ENCODE assay signal across 2 cellular contexts in the genomic region with DNA sequence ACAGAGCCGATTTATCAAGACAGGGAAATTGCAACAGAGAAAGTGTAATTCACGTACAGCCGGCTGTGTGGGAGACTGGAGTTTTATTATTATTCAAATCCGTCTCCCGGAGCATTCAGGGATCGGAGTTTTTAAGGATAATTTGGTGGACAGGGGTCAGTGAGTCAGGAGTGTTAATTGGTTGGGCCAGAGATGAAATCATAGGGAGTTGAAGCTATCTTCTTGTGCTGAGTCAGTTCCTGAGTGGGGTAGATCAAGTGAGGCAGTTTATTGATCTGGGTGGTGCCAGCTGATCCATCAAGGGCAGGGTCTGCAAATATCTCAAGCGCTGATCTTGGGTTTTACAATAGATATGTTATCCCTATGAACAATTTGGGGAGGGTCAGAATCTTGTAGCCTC.
TF ChIP-seq lines count a peak whose summit lies in the region.

No MANE protein-coding gene starts in this region.

TF ChIP-seq in HepG2, 621 proteins besides CTCF, POLR2A, EP300 and RAD21:
- TF ChIP-seq, protein P1, sequence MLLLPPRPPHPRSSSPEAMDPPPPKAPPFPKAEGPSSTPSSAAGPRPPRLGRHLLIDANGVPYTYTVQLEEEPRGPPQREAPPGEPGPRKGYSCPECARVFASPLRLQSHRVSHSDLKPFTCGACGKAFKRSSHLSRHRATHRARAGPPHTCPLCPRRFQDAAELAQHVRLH (CRISPR knock-in tag; IDR thresholded peaks at IDR 0.05; ENCODE audit: borderline replicate concordance, low read depth), result 0 out of 2 replicates have a peak, but pooled peaks have one; percentile 1
- peak; percentile 26; the same call in 1 of the 2 replicates for TF ChIP-seq FOSL2 (CRISPR knock-in tag; IDR thresholded peaks at IDR 0.05)
- TF ChIP-seq, protein P2, sequence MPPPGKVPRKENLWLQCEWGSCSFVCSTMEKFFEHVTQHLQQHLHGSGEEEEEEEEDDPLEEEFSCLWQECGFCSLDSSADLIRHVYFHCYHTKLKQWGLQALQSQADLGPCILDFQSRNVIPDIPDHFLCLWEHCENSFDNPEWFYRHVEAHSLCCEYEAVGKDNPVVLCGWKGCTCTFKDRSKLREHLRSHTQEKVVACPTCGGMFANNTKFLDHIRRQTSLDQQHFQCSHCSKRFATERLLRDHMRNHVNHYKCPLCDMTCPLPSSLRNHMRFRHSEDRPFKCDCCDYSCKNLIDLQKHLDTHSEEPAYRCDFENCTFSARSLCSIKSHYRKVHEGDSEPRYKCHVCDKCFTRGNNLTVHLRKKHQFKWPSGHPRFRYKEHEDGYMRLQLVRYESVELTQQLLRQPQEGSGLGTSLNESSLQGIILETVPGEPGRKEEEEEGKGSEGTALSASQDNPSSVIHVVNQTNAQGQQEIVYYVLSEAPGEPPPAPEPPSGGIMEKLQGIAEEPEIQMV (CRISPR knock-in tag; IDR thresholded peaks at IDR 0.05; ENCODE audit: low read depth), result no peak
- 0 out of 2 replicates have a peak, but pooled peaks have one; percentile 18 for TF ChIP-seq ONECUT2 (CRISPR knock-in tag; IDR thresholded peaks at IDR 0.05)

TF ChIP-seq in K562, 482 proteins besides CTCF, POLR2A, EP300 and RAD21:
- TF ChIP-seq PURB (CRISPR knock-in tag; IDR thresholded peaks at IDR 0.05; ENCODE audit: low read depth) (no peak), KDM4B (IDR thresholded peaks at IDR 0.05; ENCODE audit: borderline replicate concordance in 2 of 2, low read depth in 1 of 2) (no peak), MEF2D (tag; conservative IDR thresholded peaks at IDR 0.05; ENCODE audit: low read depth) (no peak), MAFG (tag; conservative IDR thresholded peaks at IDR 0.05) (0 out of 2 replicates have a peak, but pooled peaks have one; percentile 32), SP1 (CRISPR knock-in tag; IDR thresholded peaks at IDR 0.05) (no peak), ZNF316 (IDR thresholded peaks at IDR 0.05) (peak; percentile 23; the same call in 1 of the 2 replicates), SRSF7 (optimal IDR thresholded peaks at IDR 0.05; ENCODE audit: low read depth, low read length) (no peak), C11orf30 (IDR thresholded peaks at IDR 0.05; ENCODE audit: low read depth) (peak; percentile 25; the same call in 1 of the 2 replicates), NFE2 (IDR thresholded peaks at IDR 0.05; ENCODE audit: low read depth) (peak; percentile 59; the same call in 1 of the 2 replicates), DPF2 (IDR thresholded peaks at IDR 0.05) (0 out of 2 replicates have a peak, but pooled peaks have one; percentile 24), FOXJ2 (tag; IDR thresholded peaks at IDR 0.05) (no peak), SAFB (IDR thresholded peaks at IDR 0.05; ENCODE audit: borderline replicate concordance, low read depth, low read length) (no peak)
- TF ChIP-seq, protein P3, sequence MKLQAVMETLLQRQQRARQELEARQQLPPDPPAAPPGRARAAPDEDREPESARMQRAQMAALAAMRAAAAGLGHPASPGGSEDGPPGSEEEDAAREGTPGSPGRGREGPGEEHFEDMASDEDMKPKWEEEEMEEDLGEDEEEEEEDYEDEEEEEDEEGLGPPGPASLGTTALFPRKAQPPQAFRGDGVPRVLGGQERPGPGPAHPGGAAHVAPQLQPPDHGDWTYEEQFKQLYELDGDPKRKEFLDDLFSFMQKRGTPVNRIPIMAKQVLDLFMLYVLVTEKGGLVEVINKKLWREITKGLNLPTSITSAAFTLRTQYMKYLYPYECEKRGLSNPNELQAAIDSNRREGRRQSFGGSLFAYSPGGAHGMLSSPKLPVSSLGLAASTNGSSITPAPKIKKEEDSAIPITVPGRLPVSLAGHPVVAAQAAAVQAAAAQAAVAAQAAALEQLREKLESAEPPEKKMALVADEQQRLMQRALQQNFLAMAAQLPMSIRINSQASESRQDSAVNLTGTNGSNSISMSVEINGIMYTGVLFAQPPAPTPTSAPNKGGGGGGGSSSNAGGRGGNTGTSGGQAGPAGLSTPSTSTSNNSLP (IDR thresholded peaks at IDR 0.05; ENCODE audit: borderline replicate concordance, low read depth, low read length), result no peak
- TF ChIP-seq, protein P4, sequence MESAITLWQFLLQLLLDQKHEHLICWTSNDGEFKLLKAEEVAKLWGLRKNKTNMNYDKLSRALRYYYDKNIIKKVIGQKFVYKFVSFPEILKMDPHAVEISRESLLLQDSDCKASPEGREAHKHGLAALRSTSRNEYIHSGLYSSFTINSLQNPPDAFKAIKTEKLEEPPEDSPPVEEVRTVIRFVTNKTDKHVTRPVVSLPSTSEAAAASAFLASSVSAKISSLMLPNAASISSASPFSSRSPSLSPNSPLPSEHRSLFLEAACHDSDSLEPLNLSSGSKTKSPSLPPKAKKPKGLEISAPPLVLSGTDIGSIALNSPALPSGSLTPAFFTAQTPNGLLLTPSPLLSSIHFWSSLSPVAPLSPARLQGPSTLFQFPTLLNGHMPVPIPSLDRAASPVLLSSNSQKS (CRISPR knock-in tag; IDR thresholded peaks at IDR 0.05), result no peak
- TF ChIP-seq, protein P5, sequence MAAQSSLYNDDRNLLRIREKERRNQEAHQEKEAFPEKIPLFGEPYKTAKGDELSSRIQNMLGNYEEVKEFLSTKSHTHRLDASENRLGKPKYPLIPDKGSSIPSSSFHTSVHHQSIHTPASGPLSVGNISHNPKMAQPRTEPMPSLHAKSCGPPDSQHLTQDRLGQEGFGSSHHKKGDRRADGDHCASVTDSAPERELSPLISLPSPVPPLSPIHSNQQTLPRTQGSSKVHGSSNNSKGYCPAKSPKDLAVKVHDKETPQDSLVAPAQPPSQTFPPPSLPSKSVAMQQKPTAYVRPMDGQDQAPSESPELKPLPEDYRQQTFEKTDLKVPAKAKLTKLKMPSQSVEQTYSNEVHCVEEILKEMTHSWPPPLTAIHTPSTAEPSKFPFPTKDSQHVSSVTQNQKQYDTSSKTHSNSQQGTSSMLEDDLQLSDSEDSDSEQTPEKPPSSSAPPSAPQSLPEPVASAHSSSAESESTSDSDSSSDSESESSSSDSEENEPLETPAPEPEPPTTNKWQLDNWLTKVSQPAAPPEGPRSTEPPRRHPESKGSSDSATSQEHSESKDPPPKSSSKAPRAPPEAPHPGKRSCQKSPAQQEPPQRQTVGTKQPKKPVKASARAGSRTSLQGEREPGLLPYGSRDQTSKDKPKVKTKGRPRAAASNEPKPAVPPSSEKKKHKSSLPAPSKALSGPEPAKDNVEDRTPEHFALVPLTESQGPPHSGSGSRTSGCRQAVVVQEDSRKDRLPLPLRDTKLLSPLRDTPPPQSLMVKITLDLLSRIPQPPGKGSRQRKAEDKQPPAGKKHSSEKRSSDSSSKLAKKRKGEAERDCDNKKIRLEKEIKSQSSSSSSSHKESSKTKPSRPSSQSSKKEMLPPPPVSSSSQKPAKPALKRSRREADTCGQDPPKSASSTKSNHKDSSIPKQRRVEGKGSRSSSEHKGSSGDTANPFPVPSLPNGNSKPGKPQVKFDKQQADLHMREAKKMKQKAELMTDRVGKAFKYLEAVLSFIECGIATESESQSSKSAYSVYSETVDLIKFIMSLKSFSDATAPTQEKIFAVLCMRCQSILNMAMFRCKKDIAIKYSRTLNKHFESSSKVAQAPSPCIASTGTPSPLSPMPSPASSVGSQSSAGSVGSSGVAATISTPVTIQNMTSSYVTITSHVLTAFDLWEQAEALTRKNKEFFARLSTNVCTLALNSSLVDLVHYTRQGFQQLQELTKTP (IDR thresholded peaks at IDR 0.05; ENCODE audit: low read depth in 1 of 2, partially characterized antibody in 2 of 2), result no peak
